In the genomic region with DNA sequence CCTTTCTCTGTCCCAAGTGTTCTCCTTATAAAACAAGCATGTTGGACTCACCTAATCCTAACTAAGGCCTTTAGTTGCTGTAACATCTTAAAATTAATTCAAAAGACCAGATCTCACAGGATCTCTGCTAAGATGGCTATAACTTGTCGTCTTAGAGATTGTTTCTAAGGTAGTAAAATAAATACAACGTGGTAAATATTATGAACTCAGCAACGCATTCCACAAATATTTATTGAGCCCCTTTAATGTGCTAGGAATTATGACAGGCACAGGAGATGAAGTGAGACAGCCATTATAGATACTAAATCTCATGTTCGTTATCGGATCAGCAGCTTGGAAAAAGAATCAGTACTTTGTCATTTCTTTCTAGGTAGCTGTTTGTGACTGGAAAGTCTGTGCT, we compare ENCODE assay signal across 7 cellular contexts. TPM values are rescaled to one million over a fixed set of nuclear protein-coding genes. Genes with fewer than 3 reads are reported as not detected.
DNase-seq lines count a peak whose midpoint lies in the region; ATAC-seq and TF ChIP-seq lines count a peak whose summit lies in the region.

No MANE protein-coding gene starts in this region.

- intact Hi-C loops in gastrocnemius medialis (cut with DNase I; ENCODE audit: low total_unique reads): no loop called here
- intact Hi-C loops in left colon (cut with DNase I, micrococcal nuclease): no loop called here

- peaks cover 42% of the 10 kb centered on the region for H3K4me1 ChIP-seq in effector memory CD4-positive, alpha-beta T cell (ENCODE audit: control insufficient read depth, insufficient read depth, low read length, poor library complexity, severe bottlenecking)
- H3K4me1 ChIP-seq in smooth muscle cell (ENCODE audit: low read depth): peaks cover 7% of the 10 kb centered on the region
- peaks cover 0 to 5% of the 10 kb centered on the region in 2 donors for H3K4me1 ChIP-seq in gastrocnemius medialis

- no peaks in the 10 kb centered on the region for H4K20me1 ChIP-seq in smooth muscle cell (ENCODE audit: low read depth)

- TF ChIP-seq CTCF in HL-60 (IDR thresholded peaks at IDR 0.05; ENCODE audit: insufficient read depth, low read length): no peak
- TF ChIP-seq CTCF in smooth muscle cell (IDR thresholded peaks at IDR 0.05; ENCODE audit: borderline replicate concordance, insufficient read depth, poor library complexity, severe bottlenecking): no peak
- TF ChIP-seq CTCF in gastrocnemius medialis (IDR thresholded peaks at IDR 0.05 in 4 of 5, conservative IDR thresholded peaks at IDR 0.05 in 1 of 5): no peak

- WGBS in smooth muscle cell (ENCODE audit: low lambda C conversion rate): 70% methylated on average over 5 of the region's 5 CpGs

- no peaks in the 10 kb centered on the region for H3K9me3 ChIP-seq in effector memory CD4-positive, alpha-beta T cell (ENCODE audit: control insufficient read depth, low read length)
- H3K9me3 ChIP-seq in smooth muscle cell (replicated peaks; ENCODE audit: low read depth): no peaks in the 10 kb centered on the region
- no peaks in the 10 kb centered on the region for H3K9me3 ChIP-seq in gastrocnemius medialis

- no peaks in the 10 kb centered on the region for H3K36me3 ChIP-seq in effector memory CD4-positive, alpha-beta T cell (ENCODE audit: control insufficient read depth, insufficient read depth, low read length)
- no peaks in the 10 kb centered on the region for H3K36me3 ChIP-seq in smooth muscle cell (ENCODE audit: low read depth)
- no peaks in the 10 kb centered on the region for H3K36me3 ChIP-seq in gastrocnemius medialis

- H3K4me2 ChIP-seq in smooth muscle cell: peak overlapping the region; percentile 13

- peak overlapping the region; percentile 22 for H2AFZ ChIP-seq in smooth muscle cell (ENCODE audit: low read depth)

- in situ Hi-C loops in gastrocnemius medialis (cut with MboI; ENCODE audit: low sequenced_read_pairs in 4 of 4): no loop called here

- ATAC-seq in GM18517 (IDR thresholded peaks at IDR 0.05; ENCODE audit: unreplicated experiment) (peak; percentile 19), gastrocnemius medialis (no peak), GM21381 (IDR thresholded peaks at IDR 0.05; ENCODE audit: unreplicated experiment) (no peak), left colon (no peak)

- no peaks in the 10 kb centered on the region for H3F3A ChIP-seq in smooth muscle cell (ENCODE audit: low read depth)

- peak overlapping the region; percentile 61 for H3K27ac ChIP-seq in HL-60 (replicated peaks)
- H3K27ac ChIP-seq in effector memory CD4-positive, alpha-beta T cell (ENCODE audit: insufficient read depth, low read length, poor library complexity, severe bottlenecking): peak overlapping the region; percentile 69
- H3K27ac ChIP-seq in smooth muscle cell (ENCODE audit: low read depth): peak overlapping the region; percentile 22
- H3K27ac ChIP-seq in gastrocnemius medialis: no peak overlapping the region

- no peak for TF ChIP-seq POLR2A in gastrocnemius medialis (IDR thresholded peaks at IDR 0.05)

- H3K27me3 ChIP-seq in HL-60 (ENCODE audit: insufficient read depth, poor library complexity, severe bottlenecking) (no peaks in the 10 kb centered on the region), smooth muscle cell (ENCODE audit: low read depth) (no peaks in the 10 kb centered on the region), gastrocnemius medialis (no peaks in the 10 kb centered on the region)
- no peaks in the 10 kb centered on the region for H3K27me3 ChIP-seq in effector memory CD4-positive, alpha-beta T cell (replicated peaks; ENCODE audit: control insufficient read depth, insufficient read depth, low read length, poor library complexity, severe bottlenecking)

- no peaks in the 10 kb centered on the region for H3K79me2 ChIP-seq in smooth muscle cell (ENCODE audit: low read depth)

- H3K9ac ChIP-seq in smooth muscle cell (ENCODE audit: low read depth): no peak overlapping the region

- DNase-seq in HL-60 (ENCODE audit: low read depth in 1 of 2, low spot score in 1 of 2) (no peak), smooth muscle cell (lab: John Stamatoyannopoulos, UW; ENCODE audit: unreplicated experiment) (no peak), gastrocnemius medialis (no peak), left colon (no peak)
- no peak for DNase-seq in effector memory CD4-positive, alpha-beta T cell

- H3K4me3 ChIP-seq in HL-60 (replicated peaks; ENCODE audit: insufficient read depth, low read length) (no peak overlapping the region), smooth muscle cell (no peak overlapping the region), gastrocnemius medialis (no peak overlapping the region)
- H3K4me3 ChIP-seq in effector memory CD4-positive, alpha-beta T cell (ENCODE audit: insufficient read depth, low read depth, low read length, poor library complexity, severe bottlenecking): peak overlapping the region; percentile 33

RNA-seq across cellular contexts. Expression of a gene that starts 20.8 kb away (rescaled TPM):
- total RNA-seq in smooth muscle cell: 30.6 and 32.2 TPM in 2 replicates
- 33.9 and 37.3 TPM in 2 replicates for polyA plus RNA-seq in smooth muscle cell
- 10 to 100 TPM in 1 of 4 donors, 1 to 10 TPM in 3; 9.1 to 12.9 (median 9.8) TPM for total RNA-seq in gastrocnemius medialis
- 10 to 100 TPM; 22.5 to 33.2 TPM for total RNA-seq in left colon

RNA-seq across cellular contexts. Expression of a gene that starts 56.6 kb away (rescaled TPM):
- total RNA-seq in smooth muscle cell (6.1 and 8.4 TPM in 2 replicates), gastrocnemius medialis (1 to 10 TPM in 1 of 4 donors, under 1 TPM in 3; 0.39 to 1.1 (median 0.72) TPM), left colon (100 to 1,000 TPM; 152 to 158 TPM)
- 4.3 and 7.8 TPM in 2 replicates for polyA plus RNA-seq in smooth muscle cell

Comparison
In these comparisons a context has a peak if more than half of its experiments do, and no peak if none do; other contexts are left out.
1. H3K27ac ChIP-seq: peak in HL-60 (single experiment), effector memory CD4-positive, alpha-beta T cell (single experiment) and smooth muscle cell (single experiment); none in gastrocnemius medialis (0 of 4).
2. RNA of a gene that starts 56.6 kb away (total RNA-seq): 152 to 158 TPM in left colon; 6.1 to 8.4 TPM in smooth muscle cell and 0.39 to 1.1 TPM in gastrocnemius medialis; every median in the first group is over 10 times any median in the second.